In the genomic region with DNA sequence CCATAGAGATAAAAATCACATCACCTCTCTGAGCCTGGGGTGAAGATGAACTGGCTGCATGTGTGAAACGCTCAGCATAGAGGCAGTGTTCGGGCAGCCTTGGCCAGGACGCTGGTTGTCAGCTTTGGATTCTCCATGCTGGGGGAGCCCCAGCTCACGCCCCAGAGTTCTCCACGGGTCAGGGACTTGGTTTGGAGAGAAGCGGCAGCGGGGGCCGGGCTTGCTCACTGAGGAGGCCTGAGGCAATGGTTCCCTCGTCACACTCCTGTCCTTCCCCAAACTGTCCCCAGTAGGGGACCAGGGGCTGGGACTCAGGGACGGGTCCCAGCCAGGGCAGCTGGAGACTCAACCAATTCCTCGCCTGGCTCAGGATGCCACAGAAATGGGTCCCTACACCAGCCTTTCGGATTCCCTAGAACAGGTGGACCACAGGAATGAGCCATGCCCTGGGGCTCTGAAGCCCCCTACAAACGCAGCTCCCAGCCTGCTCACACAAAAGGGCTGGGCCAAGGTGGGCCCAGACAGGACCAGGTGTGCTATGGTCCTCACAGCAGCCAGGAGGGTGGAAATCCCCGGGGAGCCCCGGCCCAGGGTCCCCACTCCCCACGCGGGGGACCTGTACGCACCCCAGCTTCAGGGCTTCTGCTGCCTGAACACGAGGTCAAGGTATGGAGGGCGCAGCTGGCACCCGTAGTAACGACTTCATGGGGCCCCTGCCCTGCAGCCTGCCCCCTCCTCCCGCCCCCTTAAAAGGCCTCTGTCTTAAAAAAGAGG, we compare ENCODE assay signal across 8 cellular contexts. TPM values are rescaled to one million over a fixed set of nuclear protein-coding genes. Genes with fewer than 3 reads are reported as not detected.
DNase-seq lines count a peak whose midpoint lies in the region; ATAC-seq and TF ChIP-seq lines count a peak whose summit lies in the region.

No MANE protein-coding gene starts in this region.

- H3K27ac Mint-ChIP-seq in activated T-cell treated with anti-CD3 and anti-CD28 coated beads, Interleukin-2, amount 50 U/mL, for 24 hours: peak overlapping the region; percentile 40
- peak overlapping the region; percentile 68 for H3K27ac Mint-ChIP-seq in central memory CD8-positive, alpha-beta T cell (ENCODE audit: low read depth)

- no peaks in the 10 kb centered on the region for H3K27me3 Mint-ChIP-seq in activated T-cell treated with anti-CD3 and anti-CD28 coated beads, Interleukin-2, amount 50 U/mL, for 24 hours
- no peaks in the 10 kb centered on the region for H3K27me3 Mint-ChIP-seq in central memory CD8-positive, alpha-beta T cell

- H3K9me3 ChIP-seq in lung (ENCODE audit: control insufficient read depth in 2 of 2, insufficient read depth in 1 of 2, low read length in 1 of 2) (no peaks in the 10 kb centered on the region), upper lobe of left lung (no peaks in the 10 kb centered on the region)

- H3K27ac ChIP-seq in lung (ENCODE audit: low read depth in 1 of 2, low read length in 1 of 2) (peak overlapping the region; percentile 64 to 91), upper lobe of left lung (peak overlapping the region; percentile 92 to 98 (median 95))

- no peaks in the 10 kb centered on the region for H3K27me3 ChIP-seq in lung (ENCODE audit: control insufficient read depth, insufficient read depth)
- H3K27me3 ChIP-seq in upper lobe of left lung: no peaks in the 10 kb centered on the region

- TF ChIP-seq EP300 in upper lobe of left lung (IDR thresholded peaks at IDR 0.05): no peak

- no peak for TF ChIP-seq POLR2A in upper lobe of left lung (IDR thresholded peaks at IDR 0.05)

- TF ChIP-seq CTCF in lung (IDR thresholded peaks at IDR 0.05; ENCODE audit: control extremely low read depth, extremely low read depth): no peak
- no peak for TF ChIP-seq CTCF in upper lobe of left lung (IDR thresholded peaks at IDR 0.05)

- WGBS in lung, 2 donors: 34 to 43% methylated on average over 23 of the region's 23 CpGs
- WGBS in upper lobe of left lung, 2 donors: 33 to 81% methylated on average over 8 to 18 of the region's 23 CpGs

- peaks cover 14% of the 10 kb centered on the region for H3K4me1 Mint-ChIP-seq in activated T-cell treated with anti-CD3 and anti-CD28 coated beads, Interleukin-2, amount 50 U/mL, for 24 hours (ENCODE audit: low read depth)
- H3K4me1 Mint-ChIP-seq in central memory CD8-positive, alpha-beta T cell: no peaks in the 10 kb centered on the region

- no peak for ATAC-seq in central memory CD8-positive, alpha-beta T cell (replicated peaks; ENCODE audit: extremely low read depth, poor library complexity, severe bottlenecking)
- ATAC-seq in lung (ENCODE audit: insufficient read depth, low FRiP score) (no peak), upper lobe of left lung (ENCODE audit: low FRiP score in 2 of 2) (no peak), HG03196 (IDR thresholded peaks at IDR 0.05; ENCODE audit: unreplicated experiment) (no peak), HG03175 (IDR thresholded peaks at IDR 0.05; ENCODE audit: unreplicated experiment) (no peak)

- peak overlapping the region; percentile 73 for H3K4me3 Mint-ChIP-seq in activated T-cell treated with anti-CD3 and anti-CD28 coated beads, Interleukin-2, amount 50 U/mL, for 24 hours
- peak overlapping the region; percentile 75 for H3K4me3 Mint-ChIP-seq in central memory CD8-positive, alpha-beta T cell

- peaks cover 12 to 40% of the 10 kb centered on the region in 2 donors for H3K4me1 ChIP-seq in lung (ENCODE audit: control insufficient read depth in 2 of 2, insufficient read depth in 2 of 2, low read length in 2 of 2)
- H3K4me1 ChIP-seq in upper lobe of left lung: peaks cover 61 to 74% (median 68%) of the 10 kb centered on the region in 4 donors

- no peaks in the 10 kb centered on the region for H3K36me3 Mint-ChIP-seq in activated T-cell treated with anti-CD3 and anti-CD28 coated beads, Interleukin-2, amount 50 U/mL, for 24 hours (ENCODE audit: low read depth)
- H3K36me3 Mint-ChIP-seq in central memory CD8-positive, alpha-beta T cell (ENCODE audit: insufficient read depth): peaks cover 32% of the 10 kb centered on the region

- H3K36me3 ChIP-seq in lung (ENCODE audit: control insufficient read depth in 2 of 2, insufficient read depth in 2 of 2, low read length in 2 of 2) (peaks cover 0 to 22% of the 10 kb centered on the region in 2 donors), upper lobe of left lung (peaks cover 0 to 19% (median 12%) of the 10 kb centered on the region in 4 donors)

- peak overlapping the region; percentile 81 for H3K4me3 ChIP-seq in lung
- peak overlapping the region; percentile 79 to 98 (median 93) for H3K4me3 ChIP-seq in upper lobe of left lung

- H3K9me3 Mint-ChIP-seq in activated T-cell treated with anti-CD3 and anti-CD28 coated beads, Interleukin-2, amount 50 U/mL, for 24 hours: no peaks in the 10 kb centered on the region
- H3K9me3 Mint-ChIP-seq in central memory CD8-positive, alpha-beta T cell: no peaks in the 10 kb centered on the region

- no peak for DNase-seq in activated T-cell treated with anti-CD3 and anti-CD28 coated beads, Interleukin-2, amount 50 U/mL, for 24 hours
- DNase-seq in activated T-cell treated with anti-CD3 and anti-CD28 coated beads for 4 hours: no peak
- DNase-seq in central memory CD8-positive, alpha-beta T cell (ENCODE audit: low spot score in 2 of 2): no peak
- DNase-seq in lung (ENCODE audit: low spot score): no peak
- DNase-seq in upper lobe of left lung: peak; percentile 21 to 70
- DNase-seq in glomerular visceral epithelial cell (ENCODE audit: extremely low spot score): no peak

RNA-seq across cellular contexts. Expression of gene MXD4, which starts 1.4 kb away (rescaled TPM):
- 10 to 100 TPM; 37.5 to 65.1 TPM for total RNA-seq in lung
- polyA plus RNA-seq in lung: 10 to 100 TPM; 34.4 to 58.2 TPM
- 100 to 1,000 TPM in 1 of 6 donors, 10 to 100 TPM in 5; 50.1 to 135 (median 76.4) TPM for total RNA-seq in upper lobe of left lung

RNA-seq across cellular contexts. Expression of gene HAUS3, which starts 18.6 kb away (rescaled TPM):
- total RNA-seq in lung (10 to 100 TPM; 12.8 to 21.0 TPM), upper lobe of left lung (10 to 100 TPM in 5 of 6 donors, 1 to 10 TPM in 1; 8.2 to 21.0 (median 12.5) TPM)
- polyA plus RNA-seq in lung: 10 to 100 TPM in 1 of 2 donors, 1 to 10 TPM in 1; 5.6 to 11.5 TPM

RNA-seq across cellular contexts. Expression of gene POLN, which starts 18.6 kb away (rescaled TPM):
- 1 to 10 TPM; 3.3 to 3.7 TPM for total RNA-seq in lung
- polyA plus RNA-seq in lung: 1 to 10 TPM in 1 of 2 donors, under 1 TPM in 1; 0.68 to 1.1 TPM
- 1 to 10 TPM in 5 of 6 donors, under 1 TPM in 1; 0.89 to 5.5 (median 2.6) TPM for total RNA-seq in upper lobe of left lung

Comparison
In these comparisons a context has a peak if more than half of its experiments do, and no peak if none do; other contexts are left out.
1. DNase-seq: peak in upper lobe of left lung (2 of 2); none in activated T-cell treated with anti-CD3 and anti-CD28 coated beads, Interleukin-2, amount 50 U/mL, for 24 hours (single experiment), activated T-cell treated with anti-CD3 and anti-CD28 coated beads for 4 hours (single experiment), central memory CD8-positive, alpha-beta T cell (0 of 2), lung (single experiment) and glomerular visceral epithelial cell (single experiment).